In genomic region chr1:30085814-30086770, GRCh38 we compare ENCODE assay signal across 8 cellular contexts.
DNase-seq lines count a peak whose midpoint lies in the region; TF ChIP-seq lines count a peak whose summit lies in the region.

No MANE protein-coding gene starts in this region.

- H3K9ac ChIP-seq in neural cell (ENCODE audit: low read length): no peak overlapping the region

- peaks cover 3% of the 10 kb centered on the region for H3K9me3 Mint-ChIP-seq in T-helper 2 cell treated with Interferon-gamma antibody and Interleukin-4, amounts not matched to agents 5 μg/mL and 100 μg/mL, for 36 hours

- peak; percentile 9 for DNase-seq in activated naive CD4-positive, alpha-beta T cell treated with Interleukin-2 at 50 U/mL for 16 hours
- no peak for DNase-seq in activated naive CD4-positive, alpha-beta T cell (lab: John Stamatoyannopoulos, UW)
- DNase-seq in T-helper 2 cell treated with Interferon-gamma antibody and Interleukin-4, amounts not matched to agents 5 μg/mL and 100 μg/mL, for 36 hours (ENCODE audit: low spot score): peak; percentile 9
- DNase-seq in esophagus squamous epithelium (lab: John Stamatoyannopoulos, UW) (no peak), GM19240 (ENCODE audit: insufficient read length, low spot score) (no peak), HuH-7.5 (ENCODE audit: low spot score) (no peak), NCI-H128 (lab: John Stamatoyannopoulos, UW; ENCODE audit: unreplicated experiment) (no peak)

- no peaks in the 10 kb centered on the region for H3K36me3 Mint-ChIP-seq in T-helper 2 cell treated with Interferon-gamma antibody and Interleukin-4, amounts not matched to agents 5 μg/mL and 100 μg/mL, for 36 hours (ENCODE audit: low read depth)

- no peak for TF ChIP-seq POLR2A in esophagus squamous epithelium (IDR thresholded peaks at IDR 0.05)

- H3K4me1 ChIP-seq in esophagus squamous epithelium: peaks cover 7 to 32% (median 18%) of the 10 kb centered on the region in 3 donors

- H3K9me3 ChIP-seq in esophagus squamous epithelium (peaks cover 0 to 9% (median 0%) of the 10 kb centered on the region in 3 donors), neural cell (ENCODE audit: low read length) (no peaks in the 10 kb centered on the region)

- no peaks in the 10 kb centered on the region for H3K9me2 ChIP-seq in neural cell (ENCODE audit: insufficient read depth, low read length)

- H4K20me1 ChIP-seq in neural cell (ENCODE audit: insufficient read depth): no peaks in the 10 kb centered on the region

- H3K4me3 ChIP-seq in esophagus squamous epithelium (peak overlapping the region in 1 of 4 donors; percentile 34), neural cell (ENCODE audit: low read length) (peak overlapping the region; percentile 18)

- no peaks in the 10 kb centered on the region for H3K4me1 Mint-ChIP-seq in T-helper 2 cell treated with Interferon-gamma antibody and Interleukin-4, amounts not matched to agents 5 μg/mL and 100 μg/mL, for 36 hours (ENCODE audit: low read depth)

- intact Hi-C loops in esophagus squamous epithelium (cut with DNase I): no loop called here

- H3K27me3 Mint-ChIP-seq in T-helper 2 cell treated with Interferon-gamma antibody and Interleukin-4, amounts not matched to agents 5 μg/mL and 100 μg/mL, for 36 hours (ENCODE audit: low read depth): peaks cover 2% of the 10 kb centered on the region

- no peak overlapping the region for H3K4me3 Mint-ChIP-seq in T-helper 2 cell treated with Interferon-gamma antibody and Interleukin-4, amounts not matched to agents 5 μg/mL and 100 μg/mL, for 36 hours

- peak; percentile 82 for TF ChIP-seq RAD21 in neural cell (conservative IDR thresholded peaks at IDR 0.05)

- H3K36me3 ChIP-seq in esophagus squamous epithelium (no peaks in the 10 kb centered on the region), neural cell (ENCODE audit: insufficient read depth, low read length) (no peaks in the 10 kb centered on the region)

- no peaks in the 10 kb centered on the region for H3K79me2 ChIP-seq in neural cell (replicated peaks; ENCODE audit: insufficient read depth, low read length)

- WGBS in esophagus squamous epithelium, 2 donors: 22 to 61% methylated on average over 8 to 24 of the region's 45 CpGs

- H3K27ac Mint-ChIP-seq in T-helper 2 cell treated with Interferon-gamma antibody and Interleukin-4, amounts not matched to agents 5 μg/mL and 100 μg/mL, for 36 hours: no peak overlapping the region

- H3K4me2 ChIP-seq in neural cell (ENCODE audit: low read length): no peak overlapping the region

- peaks cover 0 to 36% (median 0%) of the 10 kb centered on the region in 4 donors for H3K27me3 ChIP-seq in esophagus squamous epithelium
- H3K27me3 ChIP-seq in neural cell (ENCODE audit: insufficient read depth, low read depth, low read length): no peaks in the 10 kb centered on the region

- TF ChIP-seq CTCF in esophagus squamous epithelium (IDR thresholded peaks at IDR 0.05) (peak in 5 of 6 experiments; percentile 34 to 64 (median 48)), neural cell (IDR thresholded peaks at IDR 0.05; ENCODE audit: poor library complexity, severe bottlenecking) (peak; percentile 81)

- H3F3A ChIP-seq in neural cell (ENCODE audit: insufficient read depth, low read length, poor library complexity, severe bottlenecking): no peaks in the 10 kb centered on the region

- TF ChIP-seq EP300 in neural cell (conservative IDR thresholded peaks at IDR 0.05; ENCODE audit: poor library complexity, severe bottlenecking): no peak

- no peak overlapping the region for H3K27ac ChIP-seq in esophagus squamous epithelium
- H3K27ac ChIP-seq in neural cell (ENCODE audit: low read length): no peak overlapping the region

- H2AFZ ChIP-seq in neural cell (ENCODE audit: low read depth, low read length): no peak overlapping the region

TF ChIP-seq in neural cell, 6 proteins besides CTCF, POLR2A, EP300 and RAD21:
- TF ChIP-seq SMC3 (conservative IDR thresholded peaks at IDR 0.05; ENCODE audit: poor library complexity) (peak; percentile 80), TAF1 (IDR thresholded peaks at IDR 0.05; ENCODE audit: low read depth) (no peak)

Comparison
In these comparisons a context has a peak if more than half of its experiments do, and no peak if none do; other contexts are left out.
1. DNase-seq: peak in activated naive CD4-positive, alpha-beta T cell treated with Interleukin-2 at 50 U/mL for 16 hours (single experiment) and T-helper 2 cell treated with Interferon-gamma antibody and Interleukin-4, amounts not matched to agents 5 μg/mL and 100 μg/mL, for 36 hours (single experiment); none in activated naive CD4-positive, alpha-beta T cell (0 of 4), esophagus squamous epithelium (single experiment), GM19240 (single experiment), HuH-7.5 (single experiment) and NCI-H128 (single experiment).